8 cellular contexts compared by ENCODE assay signal in genomic region chr9:19464764-19465570, GRCh38. TPM values are rescaled to one million over a fixed set of nuclear protein-coding genes. Genes with fewer than 3 reads are reported as not detected.
DNase-seq lines count a peak whose midpoint lies in the region; ATAC-seq, FAIRE-seq and TF ChIP-seq lines count a peak whose summit lies in the region.

No MANE protein-coding gene starts in this region.

- peak overlapping the region; percentile 17 for H2AFZ ChIP-seq in HepG2 (ENCODE audit: low read length)

- DNase-seq in GM12892 (ENCODE audit: insufficient read length) (peak; percentile 95), NCI-H1092 treated with DMSO at 0.1 percent for 48 hours (lab: John Stamatoyannopoulos, UW) (peak; percentile 71), colonic mucosa (peak; percentile 70), HepG2 (ENCODE audit: low spot score) (peak; percentile 73)
- peak; percentile 72 for DNase-seq in activated CD4-positive, alpha-beta T cell treated with anti-CD3 and anti-CD28 coated beads for 4 hours
- peak; percentile 61 for DNase-seq in stimulated activated CD4-positive, alpha-beta T cell treated with anti-CD3 and anti-CD28 coated beads, Interleukin-2, amount 100 ng/mL, for 4 hours (ENCODE audit: low read depth)
- no peak for DNase-seq in NK-92 treated with Interleukin-12 subunit alpha and Interleukin-12 subunit beta, amount 100 ng/mL, for 24 hours (lab: John Stamatoyannopoulos, UW)

- TF ChIP-seq CTCF in colonic mucosa (IDR thresholded peaks at IDR 0.05), result peak; percentile 84
- TF ChIP-seq CTCF in HepG2 (CRISPR knock-in tag; IDR thresholded peaks at IDR 0.05), result peak; percentile 81

- POLR2A ChIA-PET in HepG2 (lab: Yijun Ruan, JAX), result interaction anchor here (0.6 to 1.9 kb wide), 3 partner anchors 85 to 416 kb away, joined by 3 to 8 read pairs (median 3); partner anchors contain the start of genes RPS6 and RRAGA

- no peaks in the 10 kb centered on the region for H4K20me1 ChIP-seq in HepG2 (ENCODE audit: insufficient read depth, low read length)

- peak; percentile 89 for ATAC-seq in HG02623 (IDR thresholded peaks at IDR 0.05; ENCODE audit: unreplicated experiment)
- ATAC-seq in HepG2, result peak; percentile 96

- no peak for TF ChIP-seq POLR2A in GM12892 (IDR thresholded peaks at IDR 0.05; ENCODE audit: low read depth, low read length)
- TF ChIP-seq POLR2A in HepG2 (IDR thresholded peaks at IDR 0.05; ENCODE audit: insufficient read depth in 1 of 2, low read depth in 2 of 2, low read length in 2 of 2), result no peak

- TF ChIP-seq EP300 in HepG2 (IDR thresholded peaks at IDR 0.05; ENCODE audit: low read depth in 2 of 2, low read length in 2 of 2) (no peak), HepG2 (CRISPR knock-in tag; IDR thresholded peaks at IDR 0.05; ENCODE audit: borderline replicate concordance) (no peak)

- H3K4me3 ChIP-seq in colonic mucosa (peak overlapping the region; percentile 57), HepG2 (replicated peaks in 1 of 3; ENCODE audit: insufficient read depth in 1 of 3, low read depth in 2 of 3, low read length in 3 of 3) (peak overlapping the region; percentile 56 to 73 (median 63); a peak in 5 of 6 replicates)

- H3K27me3 ChIP-seq in colonic mucosa (no peaks in the 10 kb centered on the region), HepG2 (ENCODE audit: control insufficient read depth in 1 of 2, insufficient read depth in 2 of 2, low read length in 2 of 2) (peaks cover 0 to 10% of the 10 kb centered on the region in 2 experiments; a peak in 3 of 5 replicates)

- no TSS peak for BruUV-seq in HepG2 (replicated peaks; lab: Mats Ljungman, UMichigan)

- H3K27ac ChIP-seq in colonic mucosa (no peak overlapping the region), HepG2 (ENCODE audit: extremely low read length, insufficient read depth, low read length) (no peak overlapping the region)

- WGBS in HepG2 (ENCODE audit: low lambda C conversion rate), result 20% methylated on average over 15 of the region's 49 CpGs

- H3K36me3 ChIP-seq in colonic mucosa, result no peaks in the 10 kb centered on the region
- H3K36me3 ChIP-seq in HepG2 (replicated peaks in 1 of 2; ENCODE audit: control insufficient read depth in 1 of 2, insufficient read depth in 2 of 2, low read length in 2 of 2), result no peaks in the 10 kb centered on the region

- peak overlapping the region; percentile 98 for H3K4me2 ChIP-seq in HepG2 (ENCODE audit: low read depth, low read length)

- no peaks in the 10 kb centered on the region for H3K79me2 ChIP-seq in HepG2 (ENCODE audit: insufficient read depth, low read length)

- 0 out of 2 replicates have a peak, but pooled peaks have one; percentile 9 for TF ChIP-seq RAD21 in HepG2 (CRISPR knock-in tag; IDR thresholded peaks at IDR 0.05)

- CTCF ChIA-PET in HepG2 (lab: Yijun Ruan, JAX; ENCODE audit: low intra/inter-chr PET ratio, low total read pairs), result no interaction called here

- no peaks in the 10 kb centered on the region for H3K9me3 ChIP-seq in colonic mucosa
- H3K9me3 ChIP-seq in HepG2 (ENCODE audit: low read length), result no peaks in the 10 kb centered on the region

- in situ Hi-C loops in HepG2 (cut with HindIII; ENCODE audit: extremely low pct_ligation_motif_present, low pct_unique_long_range_greater_than_20kb), result loop anchor here (10.0 kb wide), 1 partner anchor 420 kb away; the partner anchor contains the start of gene RRAGA

- FAIRE-seq in GM12892 (lab: Jason Lieb, UNC) (peak; percentile 96), HepG2 (lab: Jason Lieb, UNC) (peak; percentile 58)

- H3K4me1 ChIP-seq in colonic mucosa (no peaks in the 10 kb centered on the region), HepG2 (ENCODE audit: insufficient read depth, low read length) (peaks cover 11% of the 10 kb centered on the region)

- intact Hi-C loops in colonic mucosa (cut with DNase I), result no loop called here
- intact Hi-C loops in HepG2 (cut with micrococcal nuclease; ENCODE audit: unreplicated experiment), result no loop called here

- H3K9ac ChIP-seq in colonic mucosa (ENCODE audit: low read depth in 2 of 2, low read length in 2 of 2) (peak overlapping the region; percentile 21 to 50), HepG2 (ENCODE audit: insufficient read depth, low read depth, low read length) (peak overlapping the region; percentile 40; the same call in 1 of the 2 replicates)

TF ChIP-seq in HepG2, 621 proteins besides CTCF, POLR2A, EP300 and RAD21 (continues in another document):
- TF ChIP-seq ZNF564 (CRISPR knock-in tag; IDR thresholded peaks at IDR 0.05), result no peak
- peak; percentile 19; the same call in 1 of the 2 replicates for TF ChIP-seq MYC (CRISPR knock-in tag; IDR thresholded peaks at IDR 0.05; ENCODE audit: borderline replicate concordance)
- no peak for TF ChIP-seq ZNF607 (CRISPR knock-in tag; IDR thresholded peaks at IDR 0.05; ENCODE audit: borderline replicate concordance)
- TF ChIP-seq UBTF (CRISPR knock-in tag; IDR thresholded peaks at IDR 0.05), result peak; percentile 51; the same call in 1 of the 2 replicates
- no peak for TF ChIP-seq DBP (CRISPR knock-in tag; IDR thresholded peaks at IDR 0.05; ENCODE audit: not compliant biosample characterization)
- no peak for TF ChIP-seq ONECUT2 (CRISPR knock-in tag; IDR thresholded peaks at IDR 0.05)
- no peak for TF ChIP-seq ZNF512 (CRISPR knock-in tag; IDR thresholded peaks at IDR 0.05)
- TF ChIP-seq HOXA9 (CRISPR knock-in tag; IDR thresholded peaks at IDR 0.05; ENCODE audit: borderline replicate concordance), result no peak
- no peak for TF ChIP-seq ZFP62 (CRISPR knock-in tag; IDR thresholded peaks at IDR 0.05)
- no peak for TF ChIP-seq ZBTB38 (CRISPR knock-in tag; IDR thresholded peaks at IDR 0.05)

RNA-seq across cellular contexts. Expression of gene ACER2, which starts 56.2 kb away (rescaled TPM):
- 3.1 TPM for polyA plus RNA-seq in GM12892 (2012; ENCODE audit: missing spikeins)
- 10 to 100 TPM; 10.6 to 11.9 TPM for total RNA-seq in colonic mucosa
- total RNA-seq in HepG2 (2016; rRNA removed; fragmentation: Illumina TruSeq; extraction: Trizol), result 2.1 and 3.4 TPM in 2 replicates
- 1.2 and 1.5 TPM in 2 replicates for total RNA-seq in HepG2 (2016; cell fraction: cytosol; rRNA removed; fragmentation: Illumina TruSeq; extraction: Trizol; ENCODE audit: low read depth)
- total RNA-seq in HepG2 (2016; cell fraction: insoluble cytoplasmic fraction; rRNA removed; fragmentation: Illumina TruSeq; extraction: Trizol), result 1.9 and 2.6 TPM in 2 replicates
- 0.93 and 1.0 TPM in 2 replicates for total RNA-seq in HepG2 (2016; cell fraction: membrane; rRNA removed; fragmentation: Illumina TruSeq; extraction: Trizol)
- 3.6 and 3.9 TPM in 2 replicates for total RNA-seq in HepG2 (2016; cell fraction: nucleus; rRNA removed; fragmentation: Illumina TruSeq; extraction: Trizol)
- polyA plus RNA-seq in HepG2 (2011; rRNA removed), result 1.9 and 2.6 TPM in 2 replicates
- polyA plus RNA-seq in HepG2 (2011; cell fraction: cytosol; rRNA removed), result 1.6 and 2.5 TPM in 2 replicates
- 1.7 and 2.5 TPM in 2 replicates for polyA plus RNA-seq in HepG2 (2011; cell fraction: nucleus; rRNA removed)
- polyA plus RNA-seq in HepG2 (2012), result 0.88 and 0.91 TPM in 2 replicates
- polyA plus RNA-seq in HepG2 (2016; cell fraction: cytosol; fragmentation: Illumina TruSeq; extraction: Trizol; ENCODE audit: low read depth), result 0.09 and 0.10 TPM in 2 replicates
- 0.88 and 1.1 TPM in 2 replicates for polyA plus RNA-seq in HepG2 (2016; cell fraction: insoluble cytoplasmic fraction; fragmentation: Illumina TruSeq; extraction: Trizol; ENCODE audit: low read depth)
- polyA plus RNA-seq in HepG2 (2016; cell fraction: membrane; fragmentation: Illumina TruSeq; extraction: Trizol; ENCODE audit: low read depth), result 0.19 and 0.26 TPM in 2 replicates
- polyA plus RNA-seq in HepG2 (2016; cell fraction: nucleus; fragmentation: Illumina TruSeq; extraction: Trizol; ENCODE audit: insufficient read depth, low read depth), result 4.1 and 4.3 TPM in 2 replicates
- polyA minus RNA-seq in HepG2 (2011; rRNA and poly(A)+ RNA removed; ENCODE audit: low replicate concordance), result 10.2 and 11.3 TPM in 2 replicates
- polyA minus RNA-seq in HepG2 (2011; cell fraction: cytosol; rRNA and poly(A)+ RNA removed), result 3.8 and 6.3 TPM in 2 replicates
- polyA minus RNA-seq in HepG2 (2011; cell fraction: nucleus; rRNA and poly(A)+ RNA removed), result 2.7 and 4.1 TPM in 2 replicates
